8 cellular contexts compared by ENCODE assay signal in the genomic region with DNA sequence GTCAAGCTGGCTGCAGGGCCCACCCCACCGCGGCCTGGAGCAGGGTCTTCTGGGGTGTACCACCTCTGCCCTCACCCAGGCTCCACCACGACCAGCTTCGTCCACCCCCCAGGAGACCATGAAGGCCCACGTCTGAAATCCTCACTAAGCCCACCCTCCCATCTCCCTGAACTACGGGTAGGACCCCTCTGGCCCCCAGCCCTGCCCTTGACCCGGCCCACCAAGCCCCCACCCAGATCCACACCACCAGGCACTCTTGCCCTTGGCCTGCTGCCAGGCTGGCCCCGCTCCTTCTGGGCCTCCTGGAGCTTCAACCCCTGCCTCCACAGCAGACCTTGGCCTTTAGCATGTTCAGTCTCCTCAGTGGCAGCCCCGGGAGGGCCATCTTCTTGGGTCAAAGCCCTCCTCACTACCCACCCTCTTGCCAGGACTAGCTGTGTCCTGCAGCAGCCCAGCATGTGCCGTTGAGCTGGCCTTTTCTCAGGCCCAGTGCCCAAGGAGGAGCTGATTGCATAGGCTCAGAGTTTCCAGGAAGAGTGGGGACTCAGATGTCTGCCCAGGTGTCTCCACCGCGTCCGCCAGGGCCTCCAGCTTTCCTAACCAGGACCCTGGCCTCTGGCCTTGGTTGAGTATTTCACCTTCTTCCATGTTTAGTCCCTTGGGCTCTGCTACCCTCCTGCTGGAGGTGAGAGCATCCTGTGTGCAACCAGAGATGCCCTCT. TPM values are rescaled to one million over a fixed set of nuclear protein-coding genes. Genes with fewer than 3 reads are reported as not detected.
DNase-seq lines count a peak whose midpoint lies in the region; ATAC-seq and TF ChIP-seq lines count a peak whose summit lies in the region.

No MANE protein-coding gene starts in this region.

- no peaks in the 10 kb centered on the region for H3K79me2 ChIP-seq in neural cell (replicated peaks; ENCODE audit: insufficient read depth, low read length)

- no peak for ATAC-seq in GM21360 (IDR thresholded peaks at IDR 0.05; ENCODE audit: unreplicated experiment)
- ATAC-seq in GM21619 (IDR thresholded peaks at IDR 0.05; ENCODE audit: unreplicated experiment), result no peak
- no peak for ATAC-seq in GM19463 (IDR thresholded peaks at IDR 0.05; ENCODE audit: unreplicated experiment)
- no peak for ATAC-seq in GM21423 (IDR thresholded peaks at IDR 0.05; ENCODE audit: unreplicated experiment)

- peaks cover 43 to 57% (median 51%) of the 10 kb centered on the region in 10 experiments for H3K4me1 ChIP-seq in BLaER1 treated with 17β-estradiol and CSF1 and Interleukin-3, amounts not matched to agents 10 nM and 100 nM

- H3K9me3 Mint-ChIP-seq in dendritic cell treated with granulocyte-macrophage colony-stimulating factor and Interleukin-4, amounts not matched to agents 40 ng/mL and 50 ng/mL, for 4 days, result no peaks in the 10 kb centered on the region

- no peaks in the 10 kb centered on the region; a peak in 2 of 22 replicates for H3K36me3 ChIP-seq in BLaER1 treated with 17β-estradiol and CSF1 and Interleukin-3, amounts not matched to agents 10 nM and 100 nM
- H3K36me3 ChIP-seq in neural cell (ENCODE audit: insufficient read depth, low read length), result no peaks in the 10 kb centered on the region

- TF ChIP-seq CTCF in HFF-Myc (IDR thresholded peaks at IDR 0.05; ENCODE audit: low read depth, low read length, missing control alignments) (no peak), neural cell (IDR thresholded peaks at IDR 0.05; ENCODE audit: poor library complexity, severe bottlenecking) (no peak)

- H3K36me3 Mint-ChIP-seq in dendritic cell treated with granulocyte-macrophage colony-stimulating factor and Interleukin-4, amounts not matched to agents 40 ng/mL and 50 ng/mL, for 4 days (ENCODE audit: low read depth), result no peaks in the 10 kb centered on the region

- H3F3A ChIP-seq in neural cell (ENCODE audit: insufficient read depth, low read length, poor library complexity, severe bottlenecking), result no peaks in the 10 kb centered on the region

- H3K4me3 Mint-ChIP-seq in dendritic cell treated with granulocyte-macrophage colony-stimulating factor and Interleukin-4, amounts not matched to agents 40 ng/mL and 50 ng/mL, for 4 days, result peak overlapping the region; percentile 55

- no peaks in the 10 kb centered on the region for H3K9me3 ChIP-seq in BLaER1 treated with 17β-estradiol and CSF1 and Interleukin-3, amounts not matched to agents 10 nM and 100 nM (replicated peaks in 1 of 11)
- no peaks in the 10 kb centered on the region for H3K9me3 ChIP-seq in neural cell (ENCODE audit: low read length)

- intact Hi-C loops in dendritic cell treated with granulocyte-macrophage colony-stimulating factor and Interleukin-4, amounts not matched to agents 40 ng/mL and 50 ng/mL, for 4 days (cut with micrococcal nuclease), result loop anchor here (2.0 to 5.0 kb wide), 2 partner anchors 17 to 51 kb away; partner anchors contain the start of genes NOC2L and SAMD11

- H3K4me2 ChIP-seq in BLaER1 treated with 17β-estradiol and CSF1 and Interleukin-3, amounts not matched to agents 10 nM and 100 nM, result peak overlapping the region; percentile 78 to 94 (median 89)
- peak overlapping the region; percentile 68 for H3K4me2 ChIP-seq in neural cell (ENCODE audit: low read length)

- H3K27ac Mint-ChIP-seq in dendritic cell treated with granulocyte-macrophage colony-stimulating factor and Interleukin-4, amounts not matched to agents 40 ng/mL and 50 ng/mL, for 4 days, result peak overlapping the region; percentile 75

- peak overlapping the region in 2 of 11 experiments; percentile 72 to 85; a peak in 5 of 22 replicates for H3K27ac ChIP-seq in BLaER1 treated with 17β-estradiol and CSF1 and Interleukin-3, amounts not matched to agents 10 nM and 100 nM
- no peak overlapping the region for H3K27ac ChIP-seq in neural cell (ENCODE audit: low read length)

- DNase-seq in HFF-Myc (ENCODE audit: extremely low read depth, low read depth), result no peak

- H3K9ac ChIP-seq in BLaER1 treated with 17β-estradiol and CSF1 and Interleukin-3, amounts not matched to agents 10 nM and 100 nM, result peak overlapping the region in 8 of 11 experiments; percentile 9 to 85 (median 79); a peak in 12 of 22 replicates
- H3K9ac ChIP-seq in neural cell (ENCODE audit: low read length), result no peak overlapping the region

- peak overlapping the region in 9 of 10 experiments; percentile 10 to 72 (median 62); a peak in 14 of 20 replicates for H3K4me3 ChIP-seq in BLaER1 treated with 17β-estradiol and CSF1 and Interleukin-3, amounts not matched to agents 10 nM and 100 nM
- H3K4me3 ChIP-seq in HFF-Myc (replicated peaks; ENCODE audit: low read depth, low read length) (peak overlapping the region; percentile 50), neural cell (ENCODE audit: low read length) (peak overlapping the region; percentile 76)

- TF ChIP-seq EP300 in neural cell (conservative IDR thresholded peaks at IDR 0.05; ENCODE audit: poor library complexity, severe bottlenecking), result no peak

- H2AFZ ChIP-seq in neural cell (ENCODE audit: low read depth, low read length), result no peak overlapping the region

- H4K20me1 ChIP-seq in BLaER1 treated with 17β-estradiol and CSF1 and Interleukin-3, amounts not matched to agents 10 nM and 100 nM, result peaks cover 0 to 27% (median 24%) of the 10 kb centered on the region in 11 experiments; a peak in 18 of 22 replicates
- no peaks in the 10 kb centered on the region for H4K20me1 ChIP-seq in neural cell (ENCODE audit: insufficient read depth)

- H3K27me3 Mint-ChIP-seq in dendritic cell treated with granulocyte-macrophage colony-stimulating factor and Interleukin-4, amounts not matched to agents 40 ng/mL and 50 ng/mL, for 4 days, result peaks cover 54% of the 10 kb centered on the region

- H3K27me3 ChIP-seq in BLaER1 treated with 17β-estradiol and CSF1 and Interleukin-3, amounts not matched to agents 10 nM and 100 nM, result peaks cover 0 to 10% (median 0%) of the 10 kb centered on the region in 11 experiments; a peak in 8 of 22 replicates
- H3K27me3 ChIP-seq in neural cell (ENCODE audit: insufficient read depth, low read depth, low read length), result no peaks in the 10 kb centered on the region

- H3K9me2 ChIP-seq in neural cell (ENCODE audit: insufficient read depth, low read length), result no peaks in the 10 kb centered on the region

- TF ChIP-seq RAD21 in neural cell (conservative IDR thresholded peaks at IDR 0.05), result no peak

- H3K4me1 Mint-ChIP-seq in dendritic cell treated with granulocyte-macrophage colony-stimulating factor and Interleukin-4, amounts not matched to agents 40 ng/mL and 50 ng/mL, for 4 days (ENCODE audit: low read depth), result peaks cover 43% of the 10 kb centered on the region

TF ChIP-seq in neural cell, 6 proteins besides CTCF, POLR2A, EP300 and RAD21:
- TF ChIP-seq, protein P1, sequence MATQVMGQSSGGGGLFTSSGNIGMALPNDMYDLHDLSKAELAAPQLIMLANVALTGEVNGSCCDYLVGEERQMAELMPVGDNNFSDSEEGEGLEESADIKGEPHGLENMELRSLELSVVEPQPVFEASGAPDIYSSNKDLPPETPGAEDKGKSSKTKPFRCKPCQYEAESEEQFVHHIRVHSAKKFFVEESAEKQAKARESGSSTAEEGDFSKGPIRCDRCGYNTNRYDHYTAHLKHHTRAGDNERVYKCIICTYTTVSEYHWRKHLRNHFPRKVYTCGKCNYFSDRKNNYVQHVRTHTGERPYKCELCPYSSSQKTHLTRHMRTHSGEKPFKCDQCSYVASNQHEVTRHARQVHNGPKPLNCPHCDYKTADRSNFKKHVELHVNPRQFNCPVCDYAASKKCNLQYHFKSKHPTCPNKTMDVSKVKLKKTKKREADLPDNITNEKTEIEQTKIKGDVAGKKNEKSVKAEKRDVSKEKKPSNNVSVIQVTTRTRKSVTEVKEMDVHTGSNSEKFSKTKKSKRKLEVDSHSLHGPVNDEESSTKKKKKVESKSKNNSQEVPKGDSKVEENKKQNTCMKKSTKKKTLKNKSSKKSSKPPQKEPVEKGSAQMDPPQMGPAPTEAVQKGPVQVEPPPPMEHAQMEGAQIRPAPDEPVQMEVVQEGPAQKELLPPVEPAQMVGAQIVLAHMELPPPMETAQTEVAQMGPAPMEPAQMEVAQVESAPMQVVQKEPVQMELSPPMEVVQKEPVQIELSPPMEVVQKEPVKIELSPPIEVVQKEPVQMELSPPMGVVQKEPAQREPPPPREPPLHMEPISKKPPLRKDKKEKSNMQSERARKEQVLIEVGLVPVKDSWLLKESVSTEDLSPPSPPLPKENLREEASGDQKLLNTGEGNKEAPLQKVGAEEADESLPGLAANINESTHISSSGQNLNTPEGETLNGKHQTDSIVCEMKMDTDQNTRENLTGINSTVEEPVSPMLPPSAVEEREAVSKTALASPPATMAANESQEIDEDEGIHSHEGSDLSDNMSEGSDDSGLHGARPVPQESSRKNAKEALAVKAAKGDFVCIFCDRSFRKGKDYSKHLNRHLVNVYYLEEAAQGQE (IDR thresholded peaks at IDR 0.05; ENCODE audit: borderline replicate concordance), result no peak
- TF ChIP-seq MXI1 (conservative IDR thresholded peaks at IDR 0.05; ENCODE audit: poor library complexity, severe bottlenecking) (no peak), POLR2AphosphoS5 (IDR thresholded peaks at IDR 0.05) (no peak)

RNA-seq across cellular contexts. Expression of gene SAMD11, which starts 17.8 kb away (rescaled TPM):
- polyA plus RNA-seq in neural cell, result 11.2 and 21.6 TPM in 2 replicates
- 3.6 and 6.1 TPM in 2 replicates for polyA minus RNA-seq in neural cell

RNA-seq across cellular contexts. Expression of gene NOC2L, which starts 53.1 kb away (rescaled TPM):
- 77.2 and 78.2 TPM in 2 replicates for polyA plus RNA-seq in neural cell
- 70.8 and 77.2 TPM in 2 replicates for polyA minus RNA-seq in neural cell

RNA-seq across cellular contexts. Expression of gene KLHL17, which starts 54.4 kb away (rescaled TPM):
- 52.3 and 64.2 TPM in 2 replicates for polyA plus RNA-seq in neural cell
- polyA minus RNA-seq in neural cell, result 9.5 and 14.9 TPM in 2 replicates
